In the genomic region with DNA sequence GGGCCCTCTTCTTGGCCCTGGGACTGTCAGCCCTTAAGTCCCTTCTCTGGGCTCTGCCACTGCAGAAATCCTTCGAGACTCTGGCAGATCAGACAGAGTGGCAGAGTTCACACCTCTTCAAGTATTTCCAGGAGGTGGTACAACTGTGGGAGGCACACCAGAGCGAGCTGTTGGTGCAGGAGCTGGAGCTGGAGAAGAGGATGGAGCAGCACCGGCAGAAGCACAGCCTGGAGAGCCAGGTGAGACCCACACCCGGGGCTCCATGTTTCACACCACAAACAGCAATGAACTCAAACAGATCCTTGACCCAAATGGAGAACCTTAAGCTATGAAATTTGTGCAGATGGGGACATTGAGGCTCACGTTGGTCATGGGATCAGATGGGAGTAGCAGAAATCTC, we compare ENCODE assay signal across 8 cellular contexts.
"Had no signal": no experiment of that assay in that cellular context is flagged by ENCODE, and none has a peak within 500 bp of the region (broad histone marks: within the 10 kb centered on the region; RNA-seq: fewer than 3 reads in every experiment).

No MANE protein-coding gene starts in this region.

- H3K36me3 ChIP-seq: HAP-1 had no signal

- H3K4me3 ChIP-seq: GM23248, GM23338, HAP-1 had no signal

- H3K9me3 ChIP-seq: HAP-1 had no signal

- ATAC-seq: GM23338, HCT116 had no signal

- DNase-seq: GM23248, GOT3, H9, HCEC 1CT, HFFc6 had no signal

- H3K4me1 ChIP-seq: HAP-1 had no signal

- H3K27ac ChIP-seq: GM23248 had no signal
